ENCODE assay signal across 16 cellular contexts in genomic region chr11:47489395-47489755, GRCh38. TPM values are rescaled to one million over a fixed set of nuclear protein-coding genes. Genes with fewer than 3 reads are reported as not detected.
DNase-seq lines count a peak whose midpoint lies in the region; ATAC-seq and TF ChIP-seq lines count a peak whose summit lies in the region.
"Had no signal": no experiment of that assay in that cellular context is flagged by ENCODE, and none has a peak within 500 bp of the region (broad histone marks: within the 10 kb centered on the region; RNA-seq: fewer than 3 reads in every experiment).

No MANE protein-coding gene starts in this region.

- ATAC-seq in CD4-positive, alpha-beta T cell (ENCODE audit: poor library complexity): no peak
- no peak for ATAC-seq in GM21381 (IDR thresholded peaks at IDR 0.05; ENCODE audit: unreplicated experiment)
- ATAC-seq: CD8-positive, alpha-beta T cell; GM12878 had no signal

- H3K9me3 Mint-ChIP-seq in CD4-positive, alpha-beta T cell: no peaks in the 10 kb centered on the region
- H3K9me3 Mint-ChIP-seq: CD8-positive, alpha-beta T cell had no signal

- no peaks in the 10 kb centered on the region for H3K27me3 ChIP-seq in CD4-positive, alpha-beta T cell (ENCODE audit: control insufficient read depth, insufficient read depth, low read length)
- H3K27me3 ChIP-seq in brain microvascular endothelial cell (replicated peaks) (no peaks in the 10 kb centered on the region), muscle layer of duodenum (ENCODE audit: low read depth, low read length) (no peaks in the 10 kb centered on the region)

- H3K4me3 ChIP-seq in brain microvascular endothelial cell (ENCODE audit: low read depth, low read length) (no peak overlapping the region), muscle layer of duodenum (ENCODE audit: low read depth in 1 of 2, low read length in 2 of 2) (no peak overlapping the region)
- H3K4me3 ChIP-seq: GM12878 had no signal

- in situ Hi-C loops in brain microvascular endothelial cell (cut with HindIII; ENCODE audit: low pct_ligation_motif_present, low sequenced_read_pairs) (no loop called here), ACHN (cut with HindIII; ENCODE audit: low pct_ligation_motif_present, low pct_unique_long_range_greater_than_20kb, low sequenced_read_pairs) (no loop called here)

- no peaks in the 10 kb centered on the region for H3K9me3 ChIP-seq in CD4-positive, alpha-beta T cell (ENCODE audit: control insufficient read depth, low read length)
- H3K9me3 ChIP-seq in muscle layer of duodenum (ENCODE audit: control insufficient read depth in 1 of 2, low read length in 2 of 2): no peaks in the 10 kb centered on the region

- H3K27ac ChIP-seq in CD4-positive, alpha-beta T cell (ENCODE audit: low read depth, low read length): no peak overlapping the region
- peak overlapping the region; percentile 15 for H3K27ac ChIP-seq in brain microvascular endothelial cell
- H3K27ac ChIP-seq in muscle layer of duodenum (ENCODE audit: low read length): peak overlapping the region; percentile 34

- peak overlapping the region; percentile 55 for H3K27ac Mint-ChIP-seq in CD4-positive, alpha-beta T cell

- intact Hi-C loops in CD4-positive, alpha-beta T cell (cut with DNase I, micrococcal nuclease): no loop called here

- POLR2A ChIA-PET in CD4-positive, alpha-beta T cell (lab: Charles Lee): no interaction called here

- H3K27me3 Mint-ChIP-seq in CD4-positive, alpha-beta T cell: no peaks in the 10 kb centered on the region

- CTCF ChIA-PET in CD4-positive, alpha-beta T cell (lab: Charles Lee): no interaction called here

- H3K36me3 ChIP-seq in brain microvascular endothelial cell (replicated peaks) (peaks cover 27% of the 10 kb centered on the region), muscle layer of duodenum (ENCODE audit: control insufficient read depth in 1 of 2, insufficient read depth in 2 of 2, low read length in 2 of 2) (peaks cover 26 to 32% of the 10 kb centered on the region in 2 donors)

- TF ChIP-seq CTCF in CD4-positive, alpha-beta T cell (IDR thresholded peaks at IDR 0.05): no peak
- TF ChIP-seq CTCF in brain microvascular endothelial cell (IDR thresholded peaks at IDR 0.05; ENCODE audit: low read depth, low read length, missing control alignments): no peak

- H3K36me3 Mint-ChIP-seq in CD4-positive, alpha-beta T cell (ENCODE audit: low read depth): peaks cover 81% of the 10 kb centered on the region

- H3K4me1 ChIP-seq in muscle layer of duodenum (ENCODE audit: control insufficient read depth in 1 of 2, insufficient read depth in 2 of 2, low read length in 2 of 2): peaks cover 9 to 14% of the 10 kb centered on the region in 2 donors

- H3K4me1 Mint-ChIP-seq in CD4-positive, alpha-beta T cell (ENCODE audit: low read depth): peaks cover 15% of the 10 kb centered on the region

- DNase-seq in CD4-positive, alpha-beta T cell: no peak
- DNase-seq in HCEC 1CT (peak; percentile 72), brain microvascular endothelial cell (no peak), ACHN (no peak)
- DNase-seq in stimulated activated naive CD4-positive, alpha-beta T cell treated with Interleukin-2 at 50 U/mL for 16 hours (lab: John Stamatoyannopoulos, UW): no peak
- DNase-seq in stimulated activated CD4-positive, alpha-beta T cell treated with anti-CD3 and anti-CD28 coated beads, Interleukin-1b, Interleukin-23, amount 100 ng/mL, for 48 hours: no peak
- DNase-seq: caudate nucleus; CD8-positive, alpha-beta T cell; EL; NCI-H1417 treated with DMSO at 0.1 percent for 48 hours; posterior cingulate gyrus; SHP77; substantia nigra had no signal

- H3K4me3 Mint-ChIP-seq in CD4-positive, alpha-beta T cell: no peak overlapping the region
- H3K4me3 Mint-ChIP-seq: CD8-positive, alpha-beta T cell had no signal

RNA-seq across cellular contexts. Expression of gene RAPSN, which starts 40.4 kb away (rescaled TPM):
- under 1 TPM; 0.56 to 0.85 TPM for total RNA-seq in CD4-positive, alpha-beta T cell
